ENCODE assay signal across 10 cellular contexts in genomic region chr1:208177656-208178055, GRCh38.
A peak's percentile ranks its signal among the peaks of the same experiment; 100 is the strongest.
DNase-seq lines count a peak whose midpoint lies in the region; ATAC-seq, FAIRE-seq and TF ChIP-seq lines count a peak whose summit lies in the region.
"Had no signal": no experiment of that assay in that cellular context is flagged by ENCODE, and none has a peak within 500 bp of the region (broad histone marks: within the 10 kb centered on the region; RNA-seq: fewer than 3 reads in every experiment).

No MANE protein-coding gene starts in this region.

- TF ChIP-seq POLR2A in right lobe of liver (IDR thresholded peaks at IDR 0.05) (no peak), H54 (IDR thresholded peaks at IDR 0.05; ENCODE audit: low read depth, low read length) (no peak)

- WGBS in right lobe of liver (ENCODE audit: insufficient coverage, low coverage, low lambda C conversion rate, missing lambda C conversion rate) = 39% methylated on average over 3 of the region's 3 CpGs

- H3K27ac ChIP-seq in right lobe of liver (peak overlapping the region in 2 of 3 donors; percentile 18 to 29), dorsolateral prefrontal cortex (peak overlapping the region in 18 of 59 donors; percentile 1 to 84 (median 26))

- no peaks in the 10 kb centered on the region for H3K36me3 ChIP-seq in right lobe of liver

- H3K27me3 ChIP-seq in right lobe of liver (no peaks in the 10 kb centered on the region), dorsolateral prefrontal cortex (no peaks in the 10 kb centered on the region)

- FAIRE-seq in H54 (lab: Jason Lieb, UNC) = no peak

- no peaks in the 10 kb centered on the region for H3K9me3 ChIP-seq in right lobe of liver

- H3K27ac Mint-ChIP-seq in activated T-helper 1 cell treated with anti-CD3 and anti-CD28 coated beads, Interleukin-12 subunit alpha, Interleukin-12 subunit beta, Interleukin-2, Interleukin-4 antibody, amounts not matched to agents 30 ng/mL and 10 ng/mL and 1 ng/mL, durations not matched to agents 14 hours and 24 hours and 36 hours = no peak overlapping the region
- H3K27ac Mint-ChIP-seq: activated T-cell treated with anti-CD3 and anti-CD28 coated beads, Interleukin-2, amount 50 U/mL, for 72 hours had no signal

- H3K36me3 Mint-ChIP-seq in activated T-helper 1 cell treated with anti-CD3 and anti-CD28 coated beads, Interleukin-12 subunit alpha, Interleukin-12 subunit beta, Interleukin-2, Interleukin-4 antibody, amounts not matched to agents 30 ng/mL and 10 ng/mL and 1 ng/mL, durations not matched to agents 14 hours and 24 hours and 36 hours (ENCODE audit: low read depth) = no peaks in the 10 kb centered on the region

- no peaks in the 10 kb centered on the region for H3K9me3 Mint-ChIP-seq in activated T-helper 1 cell treated with anti-CD3 and anti-CD28 coated beads, Interleukin-12 subunit alpha, Interleukin-12 subunit beta, Interleukin-2, Interleukin-4 antibody, amounts not matched to agents 30 ng/mL and 10 ng/mL and 1 ng/mL, durations not matched to agents 14 hours and 24 hours and 36 hours
- H3K9me3 Mint-ChIP-seq: activated T-cell treated with anti-CD3 and anti-CD28 coated beads, Interleukin-2, amount 50 U/mL, for 72 hours had no signal

- H3K4me1 ChIP-seq in right lobe of liver = peaks cover 0 to 58% (median 16%) of the 10 kb centered on the region in 4 donors

- H3K4me3 ChIP-seq in right lobe of liver = no peak overlapping the region
- H3K4me3 ChIP-seq in dorsolateral prefrontal cortex = no peak overlapping the region

- TF ChIP-seq CTCF in right lobe of liver (IDR thresholded peaks at IDR 0.05) = no peak
- TF ChIP-seq CTCF in dorsolateral prefrontal cortex (IDR thresholded peaks at IDR 0.05 in 54 of 56, conservative IDR thresholded peaks at IDR 0.05 in 2 of 56; ENCODE audit: low read depth in 1 of 56, partially characterized antibody in 56 of 56) = no peak

- ATAC-seq in GM18861 (IDR thresholded peaks at IDR 0.05; ENCODE audit: unreplicated experiment) (peak; percentile 84), HG02852 (IDR thresholded peaks at IDR 0.05; ENCODE audit: unreplicated experiment) (peak; percentile 89), right lobe of liver (peak; percentile 34 to 54 (median 46))
- ATAC-seq: activated T-cell treated with anti-CD3 and anti-CD28 coated beads, Interleukin-2, amount 50 U/mL, for 72 hours had no signal

- intact Hi-C loops in right lobe of liver (cut with DNase I) (no loop called here), dorsolateral prefrontal cortex (cut with DNase I) (no loop called here)
- intact Hi-C loops in activated T-helper 1 cell treated with anti-CD3 and anti-CD28 coated beads, Interleukin-12 subunit alpha, Interleukin-12 subunit beta, Interleukin-2, Interleukin-4 antibody, amounts not matched to agents 30 ng/mL and 10 ng/mL and 1 ng/mL, durations not matched to agents 14 hours and 24 hours and 36 hours (cut with micrococcal nuclease) = no loop called here

- peaks cover 4% of the 10 kb centered on the region for H3K27me3 Mint-ChIP-seq in activated T-helper 1 cell treated with anti-CD3 and anti-CD28 coated beads, Interleukin-12 subunit alpha, Interleukin-12 subunit beta, Interleukin-2, Interleukin-4 antibody, amounts not matched to agents 30 ng/mL and 10 ng/mL and 1 ng/mL, durations not matched to agents 14 hours and 24 hours and 36 hours (ENCODE audit: insufficient read depth)

- no peaks in the 10 kb centered on the region for H3K4me1 Mint-ChIP-seq in activated T-helper 1 cell treated with anti-CD3 and anti-CD28 coated beads, Interleukin-12 subunit alpha, Interleukin-12 subunit beta, Interleukin-2, Interleukin-4 antibody, amounts not matched to agents 30 ng/mL and 10 ng/mL and 1 ng/mL, durations not matched to agents 14 hours and 24 hours and 36 hours (ENCODE audit: low read depth)

- no peak overlapping the region for H3K4me3 Mint-ChIP-seq in activated T-helper 1 cell treated with anti-CD3 and anti-CD28 coated beads, Interleukin-12 subunit alpha, Interleukin-12 subunit beta, Interleukin-2, Interleukin-4 antibody, amounts not matched to agents 30 ng/mL and 10 ng/mL and 1 ng/mL, durations not matched to agents 14 hours and 24 hours and 36 hours
- H3K4me3 Mint-ChIP-seq: activated T-cell treated with anti-CD3 and anti-CD28 coated beads, Interleukin-2, amount 50 U/mL, for 72 hours had no signal

- peak; percentile 95 for DNase-seq in NCI-H510A treated with DMSO at 0.1 percent for 48 hours (lab: John Stamatoyannopoulos, UW)
- no peak for DNase-seq in right lobe of liver
- no peak for DNase-seq in activated gamma-delta T cell treated with Interleukin-2 at 50 U/mL for 16 hours
- DNase-seq in H54 (ENCODE audit: insufficient read length, low spot score) = no peak
- DNase-seq in dorsolateral prefrontal cortex = no peak
- no peak for DNase-seq in activated T-helper 1 cell treated with anti-CD3 and anti-CD28 coated beads, Interleukin-12 subunit alpha, Interleukin-12 subunit beta, Interleukin-2, Interleukin-4 antibody, amounts not matched to agents 30 ng/mL and 10 ng/mL and 1 ng/mL, durations not matched to agents 14 hours and 24 hours and 36 hours (ENCODE audit: low spot score)
- DNase-seq: activated T-cell treated with anti-CD3 and anti-CD28 coated beads, Interleukin-2, amount 50 U/mL, for 72 hours; stimulated activated CD8-positive, alpha-beta memory T cell treated with anti-CD3 and anti-CD28 coated beads, Interleukin-4, amount 100 ng/mL, for 48 hours had no signal
